Comparison of ENCODE assay signal across 12 cellular contexts in the genomic region with DNA sequence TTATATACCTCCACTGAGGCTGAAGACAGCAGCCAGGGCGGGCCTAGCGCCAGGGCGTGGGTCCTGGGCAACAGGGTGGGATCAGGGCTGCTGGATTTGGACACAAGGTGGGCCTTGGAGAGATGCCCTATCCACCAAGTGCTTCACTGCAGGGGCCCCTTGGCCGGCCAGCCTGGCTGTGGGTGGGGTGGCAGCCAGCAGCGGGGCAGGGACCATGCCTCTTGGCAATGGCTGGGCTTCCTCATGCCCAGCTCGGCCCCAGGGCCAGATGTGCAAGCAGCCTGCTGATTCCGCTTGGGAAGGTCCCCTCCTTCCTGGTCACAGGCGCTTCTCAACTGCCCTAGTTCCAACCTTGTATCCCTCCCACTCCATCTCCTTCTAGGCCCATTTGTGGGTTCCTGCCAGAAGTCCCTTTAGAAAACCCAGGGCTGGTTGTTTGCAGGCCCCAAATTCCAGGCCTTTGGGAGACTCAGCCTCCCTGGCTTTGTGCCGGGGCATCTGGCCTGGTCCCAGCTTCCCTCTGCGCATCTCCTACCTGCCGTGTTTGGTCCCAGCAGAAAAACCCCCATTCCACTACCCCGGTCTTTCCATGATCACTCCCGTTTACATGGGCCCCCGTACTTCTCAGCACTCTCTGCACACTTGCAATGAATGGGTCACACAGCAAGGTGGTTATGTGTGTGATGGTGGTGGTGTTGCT. TPM values are rescaled to one million over a fixed set of nuclear protein-coding genes. Genes with fewer than 3 reads are reported as not detected.
DNase-seq lines count a peak whose midpoint lies in the region; ATAC-seq lines count a peak whose summit lies in the region.
"Had no signal": no experiment of that assay in that cellular context is flagged by ENCODE, and none has a peak within 500 bp of the region (broad histone marks: within the 10 kb centered on the region; RNA-seq: fewer than 3 reads in every experiment).

No MANE protein-coding gene starts in this region.

- H3K4me1 Mint-ChIP-seq in activated T-helper 2 cell treated with anti-CD3 and anti-CD28 coated beads, Interferon-gamma antibody, Interleukin-2, Interleukin-4, amounts not matched to agents 10 μg/mL and 5 μg/mL and 100 μg/mL, durations not matched to agents 14 hours and 24 hours and 36 hours (ENCODE audit: low read depth) = peaks cover 4% of the 10 kb centered on the region

- H3K36me3 Mint-ChIP-seq in activated T-helper 2 cell treated with anti-CD3 and anti-CD28 coated beads, Interferon-gamma antibody, Interleukin-2, Interleukin-4, amounts not matched to agents 10 μg/mL and 5 μg/mL and 100 μg/mL, durations not matched to agents 14 hours and 24 hours and 36 hours (ENCODE audit: low read depth) = peaks cover 64% of the 10 kb centered on the region

- DNase-seq in Ammon's horn (ENCODE audit: low spot score) (peak; percentile 44), amygdala (lab: John Stamatoyannopoulos, UW) (peak in 29 of 56 donors; percentile 7 to 74 (median 37)), left cardiac atrium (no peak), sciatic nerve (ENCODE audit: low spot score) (no peak), KG1 (lab: John Stamatoyannopoulos, UW) (no peak)
- DNase-seq in activated T-helper 2 cell treated with anti-CD3 and anti-CD28 coated beads, Interferon-gamma antibody, Interleukin-2, Interleukin-4, amounts not matched to agents 10 μg/mL and 5 μg/mL and 100 μg/mL, durations not matched to agents 14 hours and 24 hours and 36 hours (ENCODE audit: low spot score) = no peak
- DNase-seq: activated T-cell treated with anti-CD3 and anti-CD28 coated beads, Interleukin-2, amount 50 U/mL, for 4 hours; AML-193; foreskin keratinocyte had no signal

- intact Hi-C loops in left cardiac atrium (cut with DNase I) = no loop called here
- intact Hi-C loops in sciatic nerve (cut with DNase I) = no loop called here
- intact Hi-C loops in activated T-helper 2 cell treated with anti-CD3 and anti-CD28 coated beads, Interferon-gamma antibody, Interleukin-2, Interleukin-4, amounts not matched to agents 10 μg/mL and 5 μg/mL and 100 μg/mL, durations not matched to agents 14 hours and 24 hours and 36 hours (cut with micrococcal nuclease) = no loop called here

- H3K4me3 Mint-ChIP-seq in activated T-helper 2 cell treated with anti-CD3 and anti-CD28 coated beads, Interferon-gamma antibody, Interleukin-2, Interleukin-4, amounts not matched to agents 10 μg/mL and 5 μg/mL and 100 μg/mL, durations not matched to agents 14 hours and 24 hours and 36 hours (ENCODE audit: low read depth) = no peak overlapping the region
- H3K4me3 Mint-ChIP-seq: activated T-cell treated with anti-CD3 and anti-CD28 coated beads, Interleukin-2, amount 50 U/mL, for 4 hours; central memory CD8-positive, alpha-beta T cell had no signal

- ATAC-seq in left cardiac atrium (peak; percentile 52 to 63), sciatic nerve (peak; percentile 47), HG03439 (IDR thresholded peaks at IDR 0.05; ENCODE audit: unreplicated experiment) (no peak)
- no peak for ATAC-seq in activated CD4-positive, CD25-positive, alpha-beta regulatory T cell treated with anti-CD3 and anti-CD28 coated beads, Interleukin-2, amount 50 U/mL, for 24 hours
- ATAC-seq: activated T-cell treated with anti-CD3 and anti-CD28 coated beads, Interleukin-2, amount 50 U/mL, for 4 hours; foreskin keratinocyte had no signal

- H3K27ac Mint-ChIP-seq in activated T-helper 2 cell treated with anti-CD3 and anti-CD28 coated beads, Interferon-gamma antibody, Interleukin-2, Interleukin-4, amounts not matched to agents 10 μg/mL and 5 μg/mL and 100 μg/mL, durations not matched to agents 14 hours and 24 hours and 36 hours = no peak overlapping the region

- H3K9me3 Mint-ChIP-seq in activated T-helper 2 cell treated with anti-CD3 and anti-CD28 coated beads, Interferon-gamma antibody, Interleukin-2, Interleukin-4, amounts not matched to agents 10 μg/mL and 5 μg/mL and 100 μg/mL, durations not matched to agents 14 hours and 24 hours and 36 hours = no peaks in the 10 kb centered on the region
- H3K9me3 Mint-ChIP-seq: activated T-cell treated with anti-CD3 and anti-CD28 coated beads, Interleukin-2, amount 50 U/mL, for 4 hours; central memory CD8-positive, alpha-beta T cell had no signal

- H3K27me3 Mint-ChIP-seq in activated T-helper 2 cell treated with anti-CD3 and anti-CD28 coated beads, Interferon-gamma antibody, Interleukin-2, Interleukin-4, amounts not matched to agents 10 μg/mL and 5 μg/mL and 100 μg/mL, durations not matched to agents 14 hours and 24 hours and 36 hours (ENCODE audit: low read depth) = no peaks in the 10 kb centered on the region
- H3K27me3 Mint-ChIP-seq: central memory CD8-positive, alpha-beta T cell had no signal

RNA-seq across cellular contexts. Expression of a gene that starts 15.1 kb away (rescaled TPM):
- total RNA-seq in left cardiac atrium = 10 to 100 TPM; 17.6 to 22.9 TPM
- 41.5 TPM for total RNA-seq in sciatic nerve
- total RNA-seq in activated T-helper 2 cell treated with anti-CD3 and anti-CD28 coated beads, Interferon-gamma antibody, Interleukin-2, Interleukin-4, amounts not matched to agents 10 μg/mL and 5 μg/mL and 100 μg/mL, durations not matched to agents 14 hours and 24 hours and 36 hours = 72.7 and 74.1 TPM in 2 replicates

RNA-seq across cellular contexts. Expression of a gene that starts 34.4 kb away (rescaled TPM):
- total RNA-seq in left cardiac atrium = 10 to 100 TPM; 25.9 to 26.1 TPM
- 32.3 TPM for total RNA-seq in sciatic nerve
- 51.1 and 52.2 TPM in 2 replicates for total RNA-seq in activated T-helper 2 cell treated with anti-CD3 and anti-CD28 coated beads, Interferon-gamma antibody, Interleukin-2, Interleukin-4, amounts not matched to agents 10 μg/mL and 5 μg/mL and 100 μg/mL, durations not matched to agents 14 hours and 24 hours and 36 hours

RNA-seq across cellular contexts. Expression of a gene that starts 37.4 kb away (rescaled TPM):
- total RNA-seq in left cardiac atrium (1 to 10 TPM; 3.1 to 3.7 TPM), sciatic nerve (5.3 TPM)
- 15.7 and 16.3 TPM in 2 replicates for total RNA-seq in activated T-helper 2 cell treated with anti-CD3 and anti-CD28 coated beads, Interferon-gamma antibody, Interleukin-2, Interleukin-4, amounts not matched to agents 10 μg/mL and 5 μg/mL and 100 μg/mL, durations not matched to agents 14 hours and 24 hours and 36 hours

RNA-seq across cellular contexts. Expression of a gene that starts 58.9 kb away (rescaled TPM):
- total RNA-seq in left cardiac atrium = 10 to 100 TPM; 20.1 to 22.3 TPM
- total RNA-seq in sciatic nerve = 26.9 TPM
- total RNA-seq in activated T-helper 2 cell treated with anti-CD3 and anti-CD28 coated beads, Interferon-gamma antibody, Interleukin-2, Interleukin-4, amounts not matched to agents 10 μg/mL and 5 μg/mL and 100 μg/mL, durations not matched to agents 14 hours and 24 hours and 36 hours = 27.1 and 36.4 TPM in 2 replicates

Comparison
In these comparisons a context has a peak if more than half of its experiments do, and no peak if none do; other contexts are left out.
1. DNase-seq: peak in Ammon's horn (single experiment) and amygdala (29 of 56); none in left cardiac atrium (single experiment), sciatic nerve (single experiment), activated T-helper 2 cell treated with anti-CD3 and anti-CD28 coated beads, Interferon-gamma antibody, Interleukin-2, Interleukin-4, amounts not matched to agents 10 μg/mL and 5 μg/mL and 100 μg/mL, durations not matched to agents 14 hours and 24 hours and 36 hours (single experiment) and KG1 (single experiment).
2. ATAC-seq: peak in left cardiac atrium (2 of 2) and sciatic nerve (single experiment); none in HG03439 (single experiment) and activated CD4-positive, CD25-positive, alpha-beta regulatory T cell treated with anti-CD3 and anti-CD28 coated beads, Interleukin-2, amount 50 U/mL, for 24 hours (0 of 2).